Comparison of ENCODE assay signal across 15 cellular contexts in the genomic region with DNA sequence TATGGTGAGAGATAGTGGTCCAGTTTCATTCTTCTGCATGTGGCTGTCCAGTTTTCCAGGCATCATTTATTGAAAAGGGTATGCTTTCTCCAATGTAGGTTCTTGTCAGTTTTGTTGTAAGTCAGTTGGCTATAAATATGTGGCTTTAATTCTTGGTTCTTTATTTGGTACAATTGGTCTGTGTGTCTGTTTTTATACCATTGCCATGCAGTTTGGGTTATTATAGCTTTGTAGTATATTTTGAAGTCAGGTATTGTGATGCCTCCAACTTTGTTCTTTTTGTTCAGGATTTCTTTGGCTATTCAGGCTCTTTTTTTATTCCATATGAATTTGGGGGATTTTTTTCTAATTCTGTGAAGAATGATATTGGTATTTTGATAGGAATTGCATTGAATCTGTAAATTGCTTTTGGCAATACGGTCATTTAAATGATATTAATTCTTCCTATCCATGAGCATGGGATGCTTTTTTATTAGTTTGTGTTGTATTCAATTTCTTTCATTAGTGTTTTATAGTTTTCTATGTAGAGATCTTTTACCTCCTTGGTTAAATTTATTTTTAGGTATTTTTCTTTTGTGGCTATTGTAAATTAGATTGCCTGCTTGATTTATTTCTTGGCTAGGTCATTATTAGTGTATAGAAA. TPM values are rescaled to one million over a fixed set of nuclear protein-coding genes. Genes with fewer than 3 reads are reported as not detected.
DNase-seq lines count a peak whose midpoint lies in the region; ATAC-seq and TF ChIP-seq lines count a peak whose summit lies in the region.
"Had no signal": no experiment of that assay in that cellular context is flagged by ENCODE, and none has a peak within 500 bp of the region (broad histone marks: within the 10 kb centered on the region; RNA-seq: fewer than 3 reads in every experiment).

No MANE protein-coding gene starts in this region.

- H3K27ac Mint-ChIP-seq in endodermal cell = no peak overlapping the region
- H3K27ac Mint-ChIP-seq: CD4-positive, alpha-beta memory T cell; H9 had no signal

- intact Hi-C loops in HCT116 (cut with micrococcal nuclease) = no loop called here

- no peak for ATAC-seq in HCT116
- ATAC-seq in GM21515 (IDR thresholded peaks at IDR 0.05; ENCODE audit: unreplicated experiment) = no peak
- ATAC-seq in HG02970 (IDR thresholded peaks at IDR 0.05; ENCODE audit: low FRiP score, unreplicated experiment) = no peak

- WGBS in endodermal cell (ENCODE audit: insufficient coverage in 1 of 2, insufficient read length in 1 of 2), 2 experiments = 100% methylated on average over 1 of the region's 1 CpG; no CpG with 5 or more reads in 1 of the 2 experiments

- no peak overlapping the region for H3K4me3 Mint-ChIP-seq in endodermal cell
- H3K4me3 Mint-ChIP-seq: CD4-positive, alpha-beta memory T cell; H9 had no signal

- TF ChIP-seq CTCF in HCT116 (IDR thresholded peaks at IDR 0.05 in 2 of 3, conservative IDR thresholded peaks at IDR 0.05 in 1 of 3; ENCODE audit: borderline replicate concordance in 1 of 3, insufficient read depth in 1 of 3, low read depth in 2 of 3, low read length in 2 of 3) (no peak), endodermal cell (conservative IDR thresholded peaks at IDR 0.05) (no peak)

- peaks cover 65% of the 10 kb centered on the region for H3K9me3 Mint-ChIP-seq in endodermal cell

- H3K4me1 Mint-ChIP-seq in endodermal cell = no peaks in the 10 kb centered on the region
- H3K4me1 Mint-ChIP-seq: H9 had no signal

- TF ChIP-seq RAD21 in HCT116 (IDR thresholded peaks at IDR 0.05; ENCODE audit: low read depth) = no peak

- H3K79me2 ChIP-seq in HCT116 (ENCODE audit: insufficient read depth, low read length) = peaks cover 68% of the 10 kb centered on the region

- no peaks in the 10 kb centered on the region for H3K9me2 ChIP-seq in HCT116 (ENCODE audit: insufficient read depth)

- H3K4me2 ChIP-seq in HCT116 (ENCODE audit: low read length) = no peak overlapping the region

- POLR2A ChIA-PET in HCT116 (lab: Charles Lee) = no interaction called here

- H3K36me3 ChIP-seq in HCT116 (ENCODE audit: control insufficient read depth in 1 of 2, insufficient read depth in 2 of 2, low read length in 2 of 2) (0 out of 4 replicates have a peak, but pooled peaks cover 0 to 7% of the 10 kb centered on the region in 2 experiments), adipocyte (ENCODE audit: control insufficient read depth, insufficient read depth, low read length, severe bottlenecking) (no peaks in the 10 kb centered on the region), endodermal cell (ENCODE audit: control insufficient read depth, insufficient read depth, low read length) (peaks cover 3% of the 10 kb centered on the region)

- H3K9me3 ChIP-seq in HCT116 (ENCODE audit: control insufficient read depth in 1 of 2, insufficient read depth in 1 of 2, low read depth in 1 of 2, low read length in 2 of 2) = peaks cover 9 to 32% of the 10 kb centered on the region in 2 experiments; a peak in 3 of 4 replicates
- peaks cover 51% of the 10 kb centered on the region for H3K9me3 ChIP-seq in adipocyte (ENCODE audit: control insufficient read depth, low read length)
- H3K9me3 ChIP-seq in endodermal cell (ENCODE audit: control insufficient read depth, low read length) = peaks cover 62% of the 10 kb centered on the region

- peaks cover 36% of the 10 kb centered on the region for H3K36me3 Mint-ChIP-seq in endodermal cell (ENCODE audit: low read depth)

- no peak for TF ChIP-seq POLR2A in HCT116 (IDR thresholded peaks at IDR 0.05; ENCODE audit: borderline replicate concordance, extremely low read depth, insufficient read depth, insufficient read length)

- H3K4me1 ChIP-seq in HCT116 (ENCODE audit: control insufficient read depth in 1 of 2, insufficient read depth in 2 of 2, low read length in 2 of 2) (peaks cover 0 to 10% of the 10 kb centered on the region in 2 experiments; a peak in 2 of 4 replicates), adipocyte (ENCODE audit: control insufficient read depth, insufficient read depth, low read length) (peaks cover 6% of the 10 kb centered on the region), endodermal cell (ENCODE audit: control insufficient read depth, insufficient read depth, low read length) (no peaks in the 10 kb centered on the region)
- H3K4me1 ChIP-seq: Caco-2 had no signal

- H3K9ac ChIP-seq in HCT116 (ENCODE audit: low read length) (no peak overlapping the region), adipocyte (ENCODE audit: low read length) (no peak overlapping the region), endodermal cell (ENCODE audit: extremely low read depth, low read length, poor library complexity, severe bottlenecking) (no peak overlapping the region)
- H3K9ac ChIP-seq: GM23248 had no signal

- no peaks in the 10 kb centered on the region for H3K27me3 ChIP-seq in HCT116 (ENCODE audit: insufficient read depth, low read length)
- H3K27me3 ChIP-seq in adipocyte (replicated peaks; ENCODE audit: control insufficient read depth, insufficient read depth, low read length) = no peaks in the 10 kb centered on the region
- no peaks in the 10 kb centered on the region for H3K27me3 ChIP-seq in endodermal cell (ENCODE audit: control insufficient read depth, insufficient read depth, low read length, poor library complexity, severe bottlenecking)

- BruUV-seq in HCT116 (replicated peaks; lab: Mats Ljungman, UMichigan) = no TSS peak

- no peak overlapping the region for H2AFZ ChIP-seq in HCT116 (ENCODE audit: low read depth, low read length, poor library complexity, severe bottlenecking)
- H2AFZ ChIP-seq: GM23248 had no signal

- H3K4me3 ChIP-seq in HCT116 (replicated peaks in 1 of 2; ENCODE audit: low read depth in 1 of 2, low read length in 2 of 2) (no peak overlapping the region), adipocyte (ENCODE audit: low read length) (peak overlapping the region; percentile 6), endodermal cell (ENCODE audit: low read length) (peak overlapping the region; percentile 44)
- H3K4me3 ChIP-seq: GM23248 had no signal

- CTCF ChIA-PET in HCT116 (lab: Charles Lee) = no interaction called here

- DNase-seq in HCT116 (ENCODE audit: low read depth, low spot score) = no peak
- no peak for DNase-seq in adipocyte (ENCODE audit: low read depth)
- no peak for DNase-seq in endodermal cell
- no peak for DNase-seq in NCI-H226
- DNase-seq: 8988T; C1 segment of cervical spinal cord; Caco-2; CD4-positive, alpha-beta memory T cell; DMS153; DND-41; GM23248; H9 had no signal

- no peak overlapping the region for H3K27ac ChIP-seq in HCT116 (ENCODE audit: low read depth, low read length)
- no peak overlapping the region for H3K27ac ChIP-seq in endodermal cell (ENCODE audit: low read depth, low read length)
- H3K27ac ChIP-seq: GM23248 had no signal

- no peaks in the 10 kb centered on the region for H4K20me1 ChIP-seq in HCT116 (ENCODE audit: insufficient read depth)

- peaks cover 2% of the 10 kb centered on the region for H3K27me3 Mint-ChIP-seq in endodermal cell (ENCODE audit: insufficient read depth)

- RAD21 ChIA-PET in HCT116 (lab: Charles Lee; ENCODE audit: low non-redundant PET in 1 of 2, low total read pairs in 2 of 2, uncharacterized antibody in 2 of 2, unreplicated experiment in 2 of 2) = no interaction called here

TF ChIP-seq in HCT116, 20 proteins besides CTCF, POLR2A, EP300 and RAD21:
- TF ChIP-seq CEBPB (IDR thresholded peaks at IDR 0.05; ENCODE audit: low read depth) (no peak), CBX3 (IDR thresholded peaks at IDR 0.05; ENCODE audit: low read depth) (0 out of 2 replicates have a peak, but pooled peaks have one; percentile 21)

RNA-seq across cellular contexts. Expression of gene DNAH14, which starts 3.3 kb away (rescaled TPM):
- total RNA-seq in HCT116 (2021; ENCODE audit: unreplicated experiment) (33.2 TPM), endodermal cell (10 to 100 TPM; 36.6 to 41.6 TPM)
- 5.4 and 9.9 TPM in 2 replicates for polyA plus RNA-seq in HCT116 (2012)
- polyA plus RNA-seq in endodermal cell (2013, experiment 1 of 2) = 40.1 TPM
- polyA plus RNA-seq in endodermal cell (2013, experiment 2 of 2) = 44.8 TPM
- total RNA-seq: CD4-positive, alpha-beta memory T cell; H4 had no signal

Comparison
In these comparisons a context has a peak if more than half of its experiments do, and no peak if none do; other contexts are left out.
1. H3K4me3 ChIP-seq: peak in adipocyte (single experiment) and endodermal cell (single experiment); none in HCT116 (0 of 2).